Comparison of ENCODE assay signal across 17 cellular contexts in genomic region chr7:50292165-50292757, GRCh38. TPM values are rescaled to one million over a fixed set of nuclear protein-coding genes. Genes with fewer than 3 reads are reported as not detected.
DNase-seq lines count a peak whose midpoint lies in the region; ATAC-seq, FAIRE-seq and TF ChIP-seq lines count a peak whose summit lies in the region.
"Had no signal": no experiment of that assay in that cellular context is flagged by ENCODE, and none has a peak within 500 bp of the region (broad histone marks: within the 10 kb centered on the region; RNA-seq: fewer than 3 reads in every experiment).

No MANE protein-coding gene starts in this region.

- peaks cover 3% of the 10 kb centered on the region for H3K9me3 Mint-ChIP-seq in activated CD4-positive, alpha-beta T cell treated with anti-CD3 and anti-CD28 coated beads for 36 hours (ENCODE audit: low read depth)
- H3K9me3 Mint-ChIP-seq in natural killer cell treated with Interleukin-12 subunit alpha and Interleukin-12 subunit beta and Interleukin-15 and Interleukin-18, amount 100 ng/mL, for 72 hours, result peaks cover 3% of the 10 kb centered on the region
- H3K9me3 Mint-ChIP-seq in natural killer cell, result no peaks in the 10 kb centered on the region

- no peaks in the 10 kb centered on the region for H3K27me3 Mint-ChIP-seq in activated CD4-positive, alpha-beta T cell treated with anti-CD3 and anti-CD28 coated beads for 36 hours
- no peaks in the 10 kb centered on the region for H3K27me3 Mint-ChIP-seq in natural killer cell treated with Interleukin-12 subunit alpha and Interleukin-12 subunit beta and Interleukin-15 and Interleukin-18, amount 100 ng/mL, for 72 hours
- no peaks in the 10 kb centered on the region for H3K27me3 Mint-ChIP-seq in natural killer cell (ENCODE audit: low read depth in 2 of 2)

- peaks cover 32% of the 10 kb centered on the region for H3K4me1 Mint-ChIP-seq in activated CD4-positive, alpha-beta T cell treated with anti-CD3 and anti-CD28 coated beads for 36 hours
- peaks cover 36 to 41% of the 10 kb centered on the region in 2 donors for H3K4me1 Mint-ChIP-seq in natural killer cell treated with Interleukin-12 subunit alpha and Interleukin-12 subunit beta and Interleukin-15 and Interleukin-18, amount 100 ng/mL, for 72 hours (ENCODE audit: low read depth in 2 of 2)
- peaks cover 15 to 18% of the 10 kb centered on the region in 2 donors for H3K4me1 Mint-ChIP-seq in natural killer cell

- TF ChIP-seq POLR2A in GM12878 (IDR thresholded peaks at IDR 0.05; ENCODE audit: low read depth, low read length), result no peak

- H3K27me3 ChIP-seq in GM12878 (replicated peaks in 1 of 2; ENCODE audit: control insufficient read depth in 2 of 2, insufficient read depth in 2 of 2, low read length in 1 of 2) (no peaks in the 10 kb centered on the region), SK-N-SH (ENCODE audit: insufficient read depth) (no peaks in the 10 kb centered on the region)
- H3K27me3 ChIP-seq: BLaER1 treated with 17β-estradiol and CSF1 and Interleukin-3, amounts not matched to agents 10 nM and 100 nM had no signal

- no peaks in the 10 kb centered on the region for H3K9me3 ChIP-seq in GM12878 (replicated peaks; ENCODE audit: control insufficient read depth, insufficient read depth, low read length)
- H3K9me3 ChIP-seq in SK-N-SH, result no peaks in the 10 kb centered on the region

- H3K4me2 ChIP-seq in GM12878 (ENCODE audit: control insufficient read depth, insufficient read depth) (0 out of 2 replicates have a peak overlapping the region, but pooled peaks have one; percentile 7), SK-N-SH (no peak overlapping the region)

- in situ Hi-C loops in GM12878 (cut with MboI), result no loop called here

- POLR2A ChIA-PET in activated CD4-positive, alpha-beta T cell treated with anti-CD3 and anti-CD28 coated beads for 36 hours (lab: Charles Lee), result interaction anchor here (1.0 kb wide), 1 partner anchor 26 kb away, joined by 4 read pairs; no protein-coding TSS in a partner anchor
- POLR2A ChIA-PET in GM12878 (lab: Charles Lee) (interaction anchor here (1.1 to 5.3 kb wide), 8 partner anchors 10 to 25 kb away, joined by 3 to 54 read pairs (median 10); partner anchors contain the start of gene IKZF1), SK-N-SH (lab: Yijun Ruan, JAX) (no interaction called here)

- H3K36me3 ChIP-seq in GM12878 (ENCODE audit: control insufficient read depth in 2 of 2, insufficient read depth in 2 of 2, low read length in 1 of 2), result no peaks in the 10 kb centered on the region
- H3K36me3 ChIP-seq in SK-N-SH (replicated peaks in 1 of 2; ENCODE audit: control insufficient read depth in 1 of 2, insufficient read depth in 2 of 2, low read length in 1 of 2), result no peaks in the 10 kb centered on the region
- H3K36me3 ChIP-seq: BLaER1 treated with 17β-estradiol and CSF1 and Interleukin-3, amounts not matched to agents 10 nM and 100 nM had no signal

- CTCF ChIA-PET in activated CD4-positive, alpha-beta T cell treated with anti-CD3 and anti-CD28 coated beads for 36 hours (lab: Charles Lee), result interaction anchor here (0.6 to 3.2 kb wide), 9 partner anchors 8 to 149 kb away, joined by 3 to 13 read pairs (median 3); no protein-coding TSS in a partner anchor
- CTCF ChIA-PET in GM12878 (lab: Yijun Ruan, JAX) (interaction anchor here (0.8 to 5.9 kb wide), 7 partner anchors 9 to 86 kb away, joined by 3 to 37 read pairs (median 6); no protein-coding TSS in a partner anchor), SK-N-SH (lab: Yijun Ruan, JAX) (interaction anchor here (0.7 kb wide), 1 partner anchor 144 kb away, joined by 3 read pairs; no protein-coding TSS in a partner anchor)

- SMC1A ChIA-PET in GM12878 (lab: Charles Lee; ENCODE audit: uncharacterized antibody, unreplicated experiment), result interaction anchor here (0.9 to 11.8 kb wide), 13 partner anchors 8 to 148 kb away, joined by 3 to 177 read pairs (median 5); partner anchors contain the start of gene IKZF1

- intact Hi-C loops in activated CD4-positive, alpha-beta T cell treated with anti-CD3 and anti-CD28 coated beads for 36 hours (cut with DNase I, micrococcal nuclease), result loop anchor here (1.0 to 2.0 kb wide), 4 partner anchors 15 to 27 kb away; no protein-coding TSS in a partner anchor
- intact Hi-C loops in natural killer cell (cut with micrococcal nuclease), result no loop called here
- intact Hi-C loops in GM12878 (cut with micrococcal nuclease; ENCODE audit: unreplicated experiment), result no loop called here

- H2AFZ ChIP-seq in GM12878 (ENCODE audit: control insufficient read depth, low read depth, low read length), result no peak overlapping the region
- no peak overlapping the region for H2AFZ ChIP-seq in SK-N-SH (ENCODE audit: low read depth)
- H2AFZ ChIP-seq: GM23248 had no signal

- RAD21 ChIA-PET in GM12878 (lab: Charles Lee; ENCODE audit: unreplicated experiment), result interaction anchor here (1.0 to 6.0 kb wide), 11 partner anchors 8 to 146 kb away, joined by 3 to 54 read pairs (median 6); partner anchors contain the start of gene IKZF1

- no peaks in the 10 kb centered on the region for H3F3A ChIP-seq in SK-N-SH (replicated peaks; ENCODE audit: insufficient read depth)

- ATAC-seq in activated CD4-positive, alpha-beta T cell treated with anti-CD3 and anti-CD28 coated beads for 36 hours, result peak; percentile 59
- peak; percentile 61 to 88 for ATAC-seq in natural killer cell treated with Interleukin-12 subunit alpha and Interleukin-12 subunit beta and Interleukin-15 and Interleukin-18, amount 100 ng/mL, for 72 hours
- ATAC-seq in natural killer cell (no peak), GM12878 (peak; percentile 65), GM19328 (IDR thresholded peaks at IDR 0.05; ENCODE audit: unreplicated experiment) (no peak)

- DNase-seq in activated CD4-positive, alpha-beta T cell treated with anti-CD3 and anti-CD28 coated beads for 36 hours, result no peak
- no peak for DNase-seq in activated CD4-positive, alpha-beta T cell treated with anti-CD3 and anti-CD28 coated beads, Interleukin-2, amount 50 U/mL, for 48 hours
- DNase-seq in natural killer cell treated with Interleukin-12 subunit alpha and Interleukin-12 subunit beta and Interleukin-15 and Interleukin-18, amount 100 ng/mL, for 72 hours (ENCODE audit: low spot score), result peak; percentile 71
- DNase-seq in natural killer cell (no peak), GM12878 (ENCODE audit: low read depth, low spot score) (no peak), SK-N-SH (no peak), DMS 273 treated with DMSO at 0.1 percent for 48 hours (lab: John Stamatoyannopoulos, UW) (no peak)
- DNase-seq: 8988T, EL, GM23248, NCI-H1436 treated with DMSO at 0.1 percent for 48 hours, NCI-H2081, NCI-H510A treated with DMSO at 0.1 percent for 48 hours had no signal

- peak overlapping the region; percentile 48 for H3K4me3 Mint-ChIP-seq in activated CD4-positive, alpha-beta T cell treated with anti-CD3 and anti-CD28 coated beads for 36 hours
- peak overlapping the region; percentile 76 for H3K4me3 Mint-ChIP-seq in natural killer cell treated with Interleukin-12 subunit alpha and Interleukin-12 subunit beta and Interleukin-15 and Interleukin-18, amount 100 ng/mL, for 72 hours
- no peak overlapping the region for H3K4me3 Mint-ChIP-seq in natural killer cell

- peak overlapping the region; percentile 33; the same call in 1 of the 2 replicates for H3K27ac ChIP-seq in GM12878 (ENCODE audit: control insufficient read depth, insufficient read depth)
- H3K27ac ChIP-seq in SK-N-SH (ENCODE audit: low read depth in 2 of 2, low read length in 1 of 2), result no peak overlapping the region
- H3K27ac ChIP-seq: GM23248, HL-60 had no signal

- FAIRE-seq in GM12878 (lab: Jason Lieb, UNC), result no peak

- H3K9me2 ChIP-seq in SK-N-SH, result no peaks in the 10 kb centered on the region

- H3K9ac ChIP-seq in GM12878 (ENCODE audit: control insufficient read depth, insufficient read depth, low read length) (no peak overlapping the region), SK-N-SH (no peak overlapping the region)
- H3K9ac ChIP-seq: BLaER1 treated with 17β-estradiol and CSF1 and Interleukin-3, amounts not matched to agents 10 nM and 100 nM; GM23248 had no signal

- no peaks in the 10 kb centered on the region for H3K36me3 Mint-ChIP-seq in activated CD4-positive, alpha-beta T cell treated with anti-CD3 and anti-CD28 coated beads for 36 hours (ENCODE audit: low read depth)
- peaks cover 6% of the 10 kb centered on the region for H3K36me3 Mint-ChIP-seq in natural killer cell treated with Interleukin-12 subunit alpha and Interleukin-12 subunit beta and Interleukin-15 and Interleukin-18, amount 100 ng/mL, for 72 hours
- no peaks in the 10 kb centered on the region for H3K36me3 Mint-ChIP-seq in natural killer cell

- H3K79me2 ChIP-seq in GM12878 (ENCODE audit: control insufficient read depth, insufficient read depth, low read length) (no peaks in the 10 kb centered on the region), SK-N-SH (ENCODE audit: insufficient read depth) (no peaks in the 10 kb centered on the region)

- no TSS peak for BruUV-seq in GM12878 (replicated peaks; lab: Mats Ljungman, UMichigan)

- TF ChIP-seq EP300 in GM12878 (IDR thresholded peaks at IDR 0.05; ENCODE audit: borderline replicate concordance in 1 of 2, control insufficient read depth in 1 of 2, low read depth in 2 of 2, low read length in 2 of 2) (peak in 1 of 2 experiments; percentile 17; a peak in 1 of 4 replicates), SK-N-SH (IDR thresholded peaks at IDR 0.05; ENCODE audit: borderline replicate concordance in 1 of 2, low read depth in 1 of 2, low read length in 1 of 2) (no peak)

- H3K27ac Mint-ChIP-seq in activated CD4-positive, alpha-beta T cell treated with anti-CD3 and anti-CD28 coated beads for 36 hours, result peak overlapping the region; percentile 76
- H3K27ac Mint-ChIP-seq in natural killer cell treated with Interleukin-12 subunit alpha and Interleukin-12 subunit beta and Interleukin-15 and Interleukin-18, amount 100 ng/mL, for 72 hours, result peak overlapping the region; percentile 48 to 85
- H3K27ac Mint-ChIP-seq in natural killer cell, result no peak overlapping the region

- TF ChIP-seq RAD21 in GM12878 (IDR thresholded peaks at IDR 0.05; ENCODE audit: insufficient read depth, low read depth, low read length) (no peak), SK-N-SH (IDR thresholded peaks at IDR 0.05; ENCODE audit: low read length) (no peak)

- H3K4me1 ChIP-seq in GM12878 (ENCODE audit: control insufficient read depth, insufficient read depth, low read length) (peaks cover 23% of the 10 kb centered on the region), SK-N-SH (ENCODE audit: control insufficient read depth in 1 of 2, insufficient read depth in 2 of 2, low read depth in 1 of 2, low read length in 1 of 2) (no peaks in the 10 kb centered on the region)

- no peaks in the 10 kb centered on the region for H4K20me1 ChIP-seq in GM12878 (ENCODE audit: control insufficient read depth, insufficient read depth)
- H4K20me1 ChIP-seq in SK-N-SH (ENCODE audit: insufficient read depth), result no peaks in the 10 kb centered on the region
- H4K20me1 ChIP-seq: BLaER1 treated with 17β-estradiol and CSF1 and Interleukin-3, amounts not matched to agents 10 nM and 100 nM had no signal

- H3K4me3 ChIP-seq in GM12878, result no peak overlapping the region
- no peak overlapping the region for H3K4me3 ChIP-seq in SK-N-SH (ENCODE audit: low read depth in 2 of 2, low read length in 1 of 2)
- H3K4me3 ChIP-seq: BLaER1 treated with 17β-estradiol and CSF1 and Interleukin-3, amounts not matched to agents 10 nM and 100 nM; GM23248 had no signal

- TF ChIP-seq CTCF in natural killer cell (IDR thresholded peaks at IDR 0.05), result no peak
- TF ChIP-seq CTCF in GM12878 (IDR thresholded peaks at IDR 0.05 in 2 of 3, conservative IDR thresholded peaks at IDR 0.05 in 1 of 3; ENCODE audit: control insufficient read depth in 2 of 3, extremely low read depth in 1 of 3, insufficient read depth in 1 of 3, low read depth in 3 of 3, low read length in 3 of 3), result no peak
- no peak for TF ChIP-seq CTCF in SK-N-SH (IDR thresholded peaks at IDR 0.05)

RNA-seq across cellular contexts. Expression of gene IKZF1, which starts 12.3 kb away (rescaled TPM):
- 100 to 1,000 TPM; 245 to 260 TPM for total RNA-seq in activated CD4-positive, alpha-beta T cell treated with anti-CD3 and anti-CD28 coated beads for 36 hours
- 100 to 1,000 TPM; 290 to 416 TPM for total RNA-seq in natural killer cell treated with Interleukin-12 subunit alpha and Interleukin-12 subunit beta and Interleukin-15 and Interleukin-18, amount 100 ng/mL, for 72 hours
- 100 to 1,000 TPM; 294 to 391 (median 350) TPM for total RNA-seq in natural killer cell
- total RNA-seq in GM12878 (2013; cell fraction: nucleolus; rRNA removed), result 250 and 261 TPM in 2 replicates
- 101 and 104 TPM in 2 replicates for total RNA-seq in GM12878 (2014; rRNA removed)
- 69.5 and 70.2 TPM in 2 replicates for total RNA-seq in GM12878 (2014; rRNA removed; fragmentation: Illumina TruSeq; extraction: Trizol)
- total RNA-seq in GM12878 (2021), result 125 and 131 TPM in 2 replicates
- 23.9 TPM for polyA plus RNA-seq in GM12878 (2011; ENCODE audit: low read depth)
- polyA plus RNA-seq in GM12878 (2011; rRNA removed), result 58.5 and 61.7 TPM in 2 replicates
- 60.4 and 68.7 TPM in 2 replicates for polyA plus RNA-seq in GM12878 (2011; cell fraction: cytosol; rRNA removed)
- polyA plus RNA-seq in GM12878 (2011; cell fraction: nucleus; rRNA removed), result 76.4 and 80.1 TPM in 2 replicates
- 30.9 and 31.5 TPM in 2 replicates for polyA plus RNA-seq in GM12878 (2012)
- 73.0 and 73.8 TPM in 2 replicates for polyA plus RNA-seq in GM12878 (2014; fragmentation: Illumina TruSeq; extraction: Trizol)
- polyA plus RNA-seq in GM12878 (2014; fragmentation: Nextera tagmentation; extraction: Ambion mirVana), result 10 to 100 TPM; 27.2 to 29.8 TPM
- 60.3 and 64.2 TPM in 2 replicates for polyA plus RNA-seq in GM12878 (2014; rRNA removed)
- 10 to 100 TPM; 82.5 to 95.3 TPM for polyA plus RNA-seq in GM12878 (2016; fragmentation: Nextera tagmentation; extraction: Ambion mirVana)
- 133 and 138 TPM in 2 replicates for polyA minus RNA-seq in GM12878 (2011; rRNA and poly(A)+ RNA removed)
- polyA minus RNA-seq in GM12878 (2011; cell fraction: cytosol; rRNA and poly(A)+ RNA removed), result 59.5 and 62.5 TPM in 2 replicates
- polyA minus RNA-seq in GM12878 (2011; cell fraction: nucleus; rRNA and poly(A)+ RNA removed), result 108 and 193 TPM in 2 replicates
- not detected in 2 replicates for polyA plus RNA-seq in SK-N-SH (2012; rRNA removed)
- not detected in 2 replicates for polyA plus RNA-seq in SK-N-SH (2012; cell fraction: cytosol; rRNA removed)
- not detected in 2 replicates for polyA plus RNA-seq in SK-N-SH (2012; cell fraction: nucleus; rRNA removed)
- total RNA-seq: GM23248, RPMI7951 had no signal
- polyA plus RNA-seq: GM23248 had no signal

Comparison
In these comparisons a context has a peak if more than half of its experiments do, and no peak if none do; other contexts are left out.
1. ATAC-seq: peak in activated CD4-positive, alpha-beta T cell treated with anti-CD3 and anti-CD28 coated beads for 36 hours (single experiment), natural killer cell treated with Interleukin-12 subunit alpha and Interleukin-12 subunit beta and Interleukin-15 and Interleukin-18, amount 100 ng/mL, for 72 hours (2 of 2) and GM12878 (single experiment); none in natural killer cell (0 of 3) and GM19328 (single experiment).
2. H3K27ac Mint-ChIP-seq: peak in activated CD4-positive, alpha-beta T cell treated with anti-CD3 and anti-CD28 coated beads for 36 hours (single experiment) and natural killer cell treated with Interleukin-12 subunit alpha and Interleukin-12 subunit beta and Interleukin-15 and Interleukin-18, amount 100 ng/mL, for 72 hours (2 of 2); none in natural killer cell (0 of 2).
3. intact Hi-C loops: an anchor here in activated CD4-positive, alpha-beta T cell treated with anti-CD3 and anti-CD28 coated beads for 36 hours (1.0 to 2.0 kb wide); none called in natural killer cell and GM12878.